1 cellular context compared by ENCODE assay signal in genomic region chr1:182601416-182601786, GRCh38.
TF ChIP-seq lines count a peak whose summit lies in the region.

No MANE protein-coding gene starts in this region.

TF ChIP-seq in GM12878, 131 proteins besides CTCF, POLR2A, EP300 and RAD21 (continued from another document):
- no peak for TF ChIP-seq CHD2 (IDR thresholded peaks at IDR 0.05; ENCODE audit: borderline replicate concordance, low read depth, low read length)
- no peak for TF ChIP-seq HDAC6 (IDR thresholded peaks at IDR 0.05; ENCODE audit: unreplicated experiment)
- TF ChIP-seq SUZ12 (IDR thresholded peaks at IDR 0.05; ENCODE audit: unreplicated experiment): no peak
- TF ChIP-seq CREB1 (IDR thresholded peaks at IDR 0.05; ENCODE audit: low read depth): peak; percentile 21; the same call in 1 of the 2 replicates
- TF ChIP-seq USF1 (IDR thresholded peaks at IDR 0.05; ENCODE audit: borderline replicate concordance, extremely low read length, insufficient read depth, low read depth, low read length): no peak
- TF ChIP-seq ELK1 (IDR thresholded peaks at IDR 0.05; ENCODE audit: low read depth, low read length): no peak
- peak; percentile 27 for TF ChIP-seq CUX1 (IDR thresholded peaks at IDR 0.05; ENCODE audit: insufficient replicate concordance, low read depth, low read length)
- TF ChIP-seq GABPA (IDR thresholded peaks at IDR 0.05; ENCODE audit: low read depth): no peak
- TF ChIP-seq CHD1 (IDR thresholded peaks at IDR 0.05; ENCODE audit: low read depth, low read length): no peak
- TF ChIP-seq NBN (IDR thresholded peaks at IDR 0.05): peak; percentile 49; the same call in 1 of the 2 replicates
- TF ChIP-seq NR2C2 (IDR thresholded peaks at IDR 0.05; ENCODE audit: borderline replicate concordance, control insufficient read depth, insufficient read length, low read depth): no peak
- no peak for TF ChIP-seq PAX8 (IDR thresholded peaks at IDR 0.05)
- TF ChIP-seq TAF1 (IDR thresholded peaks at IDR 0.05; ENCODE audit: borderline replicate concordance, low read depth, low read length): no peak
- no peak for TF ChIP-seq CBX3 (IDR thresholded peaks at IDR 0.05; ENCODE audit: borderline replicate concordance, low read depth)
- TF ChIP-seq NFXL1 (IDR thresholded peaks at IDR 0.05; ENCODE audit: borderline replicate concordance): no peak
- no peak for TF ChIP-seq RFX5 (IDR thresholded peaks at IDR 0.05; ENCODE audit: low read depth, low read length)
- TF ChIP-seq IRF5 (IDR thresholded peaks at IDR 0.05; ENCODE audit: borderline replicate concordance): no peak
- peak; percentile 70; the same call in 1 of the 2 replicates for TF ChIP-seq FOXM1 (IDR thresholded peaks at IDR 0.05; ENCODE audit: low read depth, low read length)
- TF ChIP-seq NKRF (conservative IDR thresholded peaks at IDR 0.05): 0 out of 2 replicates have a peak, but pooled peaks have one; percentile 48
- TF ChIP-seq ZBTB11 (CRISPR knock-in tag; IDR thresholded peaks at IDR 0.05): no peak
- no peak for TF ChIP-seq SREBF2 (IDR thresholded peaks at IDR 0.05; ENCODE audit: low read length)
- TF ChIP-seq GATAD2B (conservative IDR thresholded peaks at IDR 0.05; ENCODE audit: low read depth): no peak
- TF ChIP-seq EZH2 (IDR thresholded peaks at IDR 0.05; ENCODE audit: borderline replicate concordance, control insufficient read depth, low read depth, low read length): no peak
- TF ChIP-seq BHLHE40 (IDR thresholded peaks at IDR 0.05; ENCODE audit: borderline replicate concordance in 1 of 2, low read depth in 2 of 2, low read length in 1 of 2): 0 out of 4 replicates have a peak, but pooled peaks of 1 of the 2 experiments have one; percentile 17
- peak; percentile 54; the same call in 1 of the 2 replicates for TF ChIP-seq NR2F1 (conservative IDR thresholded peaks at IDR 0.05)
- TF ChIP-seq POU2F2 (IDR thresholded peaks at IDR 0.05; ENCODE audit: borderline replicate concordance, low read depth, low read length): peak; percentile 31; the same call in 1 of the 3 replicates
- TF ChIP-seq NR2C1 (IDR thresholded peaks at IDR 0.05): no peak
- TF ChIP-seq ZNF24 (IDR thresholded peaks at IDR 0.05): peak; percentile 10; the same call in 1 of the 2 replicates
- TF ChIP-seq CBX5 (IDR thresholded peaks at IDR 0.05; ENCODE audit: low read depth): 0 out of 2 replicates have a peak, but pooled peaks have one; percentile 36
- TF ChIP-seq RB1 (IDR thresholded peaks at IDR 0.05; ENCODE audit: borderline replicate concordance): peak; percentile 66; the same call in 1 of the 2 replicates
- TF ChIP-seq RCOR1 (conservative IDR thresholded peaks at IDR 0.05; ENCODE audit: low read depth, low read length): no peak
- no peak for TF ChIP-seq BCLAF1 (IDR thresholded peaks at IDR 0.05)
- no peak for TF ChIP-seq NRF1 (conservative IDR thresholded peaks at IDR 0.05; ENCODE audit: low read depth, low read length)
- TF ChIP-seq PML (IDR thresholded peaks at IDR 0.05; ENCODE audit: low read length): 0 out of 2 replicates have a peak, but pooled peaks have one; percentile 26
- no peak for TF ChIP-seq JUND (IDR thresholded peaks at IDR 0.05; ENCODE audit: low read depth, low read length)
- TF ChIP-seq MTA3 (IDR thresholded peaks at IDR 0.05; ENCODE audit: borderline replicate concordance, low read length): 0 out of 2 replicates have a peak, but pooled peaks have one; percentile 2
- no peak for TF ChIP-seq BMI1 (IDR thresholded peaks at IDR 0.05; ENCODE audit: borderline replicate concordance)
- no peak; the same call in 1 of the 2 replicates for TF ChIP-seq IKZF1 (conservative IDR thresholded peaks at IDR 0.05)
- TF ChIP-seq SP1 (IDR thresholded peaks at IDR 0.05; ENCODE audit: low read depth, low read length): peak; percentile 13
- TF ChIP-seq STAT3 (IDR thresholded peaks at IDR 0.05; ENCODE audit: low read depth, low read length): no peak
- TF ChIP-seq PAX5 (IDR thresholded peaks at IDR 0.05; ENCODE audit: borderline replicate concordance, low read depth, low read length): no peak
- TF ChIP-seq MEF2B (IDR thresholded peaks at IDR 0.05; ENCODE audit: partially characterized antibody, poor library complexity, severe bottlenecking): no peak
- TF ChIP-seq MYB (IDR thresholded peaks at IDR 0.05; ENCODE audit: borderline replicate concordance, low read depth, low read length): no peak
- no peak for TF ChIP-seq ATF2 (IDR thresholded peaks at IDR 0.05; ENCODE audit: low read length)
